In the genomic region with DNA sequence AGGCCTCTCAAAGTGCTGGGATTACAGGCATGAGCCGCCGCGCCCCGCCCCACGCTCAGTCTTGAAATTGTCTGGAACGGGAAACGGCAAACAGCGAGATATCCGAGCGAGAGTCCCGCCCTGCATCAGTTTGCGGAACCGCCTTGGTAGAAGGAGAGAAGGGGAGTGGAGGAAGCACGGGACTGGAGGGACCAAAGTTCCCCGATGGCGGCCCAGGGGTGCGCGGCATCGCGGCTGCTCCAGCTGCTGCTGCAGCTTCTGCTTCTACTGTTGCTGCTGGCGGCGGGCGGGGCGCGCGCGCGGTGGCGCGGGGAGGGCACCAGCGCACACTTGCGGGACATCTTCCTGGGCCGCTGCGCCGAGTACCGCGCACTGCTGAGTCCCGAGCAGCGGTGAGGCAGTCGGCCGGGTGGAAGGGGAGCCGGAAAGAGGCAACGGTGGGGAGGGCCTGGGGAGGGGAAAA, we compare ENCODE assay signal across 8 cellular contexts.
DNase-seq lines count a peak whose midpoint lies in the region; ATAC-seq and TF ChIP-seq lines count a peak whose summit lies in the region.

A gene with protein sequence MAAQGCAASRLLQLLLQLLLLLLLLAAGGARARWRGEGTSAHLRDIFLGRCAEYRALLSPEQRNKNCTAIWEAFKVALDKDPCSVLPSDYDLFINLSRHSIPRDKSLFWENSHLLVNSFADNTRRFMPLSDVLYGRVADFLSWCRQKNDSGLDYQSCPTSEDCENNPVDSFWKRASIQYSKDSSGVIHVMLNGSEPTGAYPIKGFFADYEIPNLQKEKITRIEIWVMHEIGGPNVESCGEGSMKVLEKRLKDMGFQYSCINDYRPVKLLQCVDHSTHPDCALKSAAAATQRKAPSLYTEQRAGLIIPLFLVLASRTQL (plus strand): TSS at position 125 of the 463 bp plus-strand sequence. CDS start 80 bp downstream, at position 205.

- peak within 1 kb of the TSS; percentile 3 for H3K4me3 ChIP-seq in mucosa of stomach (ENCODE audit: low read length)

- H3K9ac ChIP-seq in mucosa of stomach (ENCODE audit: low read length): no peak within 1 kb of the TSS

- no peak for TF ChIP-seq POLR2A in erythroblast (IDR thresholded peaks at IDR 0.05; ENCODE audit: low read length)

- H3K27me3 ChIP-seq in mucosa of stomach (ENCODE audit: control insufficient read depth, insufficient read depth, low read length): no peaks in the 10 kb centered on the region

- no peaks in the 10 kb centered on the region for H3K36me3 ChIP-seq in mucosa of stomach (ENCODE audit: control insufficient read depth, insufficient read depth, low read length)

- H3K9me3 ChIP-seq in mucosa of stomach (ENCODE audit: control insufficient read depth, low read length): no peaks in the 10 kb centered on the region

- peak; percentile 72 for ATAC-seq in GM19463 (IDR thresholded peaks at IDR 0.05; ENCODE audit: unreplicated experiment)
- ATAC-seq in HG02970 (IDR thresholded peaks at IDR 0.05; ENCODE audit: low FRiP score, unreplicated experiment): no peak
- no peak for ATAC-seq in GM18861 (IDR thresholded peaks at IDR 0.05; ENCODE audit: unreplicated experiment)

- DNase-seq in MV-4-11 (lab: John Stamatoyannopoulos, UW) (peak; percentile 74), activated T-cell treated with anti-CD3 and anti-CD28 coated beads for 4 hours (peak; percentile 7), erythroblast (lab: John Stamatoyannopoulos, UW) (peak; percentile 28 to 39)
- DNase-seq in stimulated activated naive CD4-positive, alpha-beta T cell treated with Interleukin-2 at 50 U/mL for 16 hours (lab: John Stamatoyannopoulos, UW): peak; percentile 26

- no peaks in the 10 kb centered on the region for H3K4me1 ChIP-seq in mucosa of stomach (ENCODE audit: control insufficient read depth, insufficient read depth, low read length)

Comparison
In these comparisons a context has a peak if more than half of its experiments do, and no peak if none do; other contexts are left out.
1. DNase-seq: peak in every context shown above with its lines; median percentile 74 in MV-4-11; 34 in erythroblast; 26 in stimulated activated naive CD4-positive, alpha-beta T cell treated with Interleukin-2 at 50 U/mL for 16 hours; 7 in activated T-cell treated with anti-CD3 and anti-CD28 coated beads for 4 hours.